Comparison of ENCODE assay signal across 8 cellular contexts in genomic region chr2:24359129-24359528, GRCh38. TPM values are rescaled to one million over a fixed set of nuclear protein-coding genes. Genes with fewer than 3 reads are reported as not detected.
DNase-seq lines count a peak whose midpoint lies in the region; ATAC-seq, FAIRE-seq and TF ChIP-seq lines count a peak whose summit lies in the region.

No MANE protein-coding gene starts in this region.

- CTCF ChIA-PET in SK-N-SH (lab: Yijun Ruan, JAX) = interaction anchor here (0.7 to 1.2 kb wide), 4 partner anchors 51 to 534 kb away, joined by 3 to 4 read pairs (median 4); partner anchors contain the start of gene TP53I3

- 82% methylated on average over 9 of the region's 9 CpGs for WGBS in SK-N-SH (ENCODE audit: low lambda C conversion rate)

- TF ChIP-seq EP300 in SK-N-SH (IDR thresholded peaks at IDR 0.05; ENCODE audit: borderline replicate concordance in 1 of 2, low read depth in 1 of 2, low read length in 1 of 2) = no peak

- H2AFZ ChIP-seq in SK-N-SH (ENCODE audit: low read depth) = peak overlapping the region; percentile 97; the same call in 1 of the 2 replicates

- H3K4me1 ChIP-seq in SK-N-SH (ENCODE audit: control insufficient read depth in 1 of 2, insufficient read depth in 2 of 2, low read depth in 1 of 2, low read length in 1 of 2) (peaks cover 4 to 6% of the 10 kb centered on the region in 2 experiments; a peak in 2 of 4 replicates), kidney (ENCODE audit: control insufficient read depth in 1 of 2, insufficient read depth in 1 of 2, low read depth in 1 of 2, low read length in 2 of 2) (peaks cover 4% of the 10 kb centered on the region in 2 donors), subcutaneous abdominal adipose tissue (ENCODE audit: control insufficient read depth in 5 of 5, insufficient read depth in 5 of 5, low read length in 5 of 5) (peaks cover 0 to 31% (median 25%) of the 10 kb centered on the region in 5 donors)

- H3K9me3 Mint-ChIP-seq in activated T-helper 2 cell treated with anti-CD3 and anti-CD28 coated beads, Interferon-gamma antibody, Interleukin-2, Interleukin-4, amounts not matched to agents 10 μg/mL and 5 μg/mL and 100 μg/mL, durations not matched to agents 14 hours and 24 hours and 36 hours = no peaks in the 10 kb centered on the region

- intact Hi-C loops in activated T-helper 2 cell treated with anti-CD3 and anti-CD28 coated beads, Interferon-gamma antibody, Interleukin-2, Interleukin-4, amounts not matched to agents 10 μg/mL and 5 μg/mL and 100 μg/mL, durations not matched to agents 14 hours and 24 hours and 36 hours (cut with micrococcal nuclease) = no loop called here
- intact Hi-C loops in kidney (cut with DNase I) = no loop called here

- peak overlapping the region; percentile 79; the same call in 1 of the 2 replicates for H3K9ac ChIP-seq in SK-N-SH
- peak overlapping the region; percentile 74 to 88 for H3K9ac ChIP-seq in kidney (ENCODE audit: low read length in 2 of 2)
- peak overlapping the region in 4 of 5 donors; percentile 81 to 90 (median 88) for H3K9ac ChIP-seq in subcutaneous abdominal adipose tissue (ENCODE audit: low read length in 5 of 5)

- H3K27ac ChIP-seq in SK-N-SH (ENCODE audit: low read depth in 2 of 2, low read length in 1 of 2) = no peak overlapping the region
- peak overlapping the region in 1 of 2 donors; percentile 55 for H3K27ac ChIP-seq in kidney (ENCODE audit: low read depth in 2 of 2, low read length in 2 of 2)
- peak overlapping the region; percentile 86 for H3K27ac ChIP-seq in subcutaneous abdominal adipose tissue (ENCODE audit: low read depth, low read length)
- H3K27ac ChIP-seq in caudate nucleus (ENCODE audit: low read depth, low read length) = no peak overlapping the region

- H3K4me2 ChIP-seq in SK-N-SH = peak overlapping the region; percentile 93

- H3K36me3 Mint-ChIP-seq in activated T-helper 2 cell treated with anti-CD3 and anti-CD28 coated beads, Interferon-gamma antibody, Interleukin-2, Interleukin-4, amounts not matched to agents 10 μg/mL and 5 μg/mL and 100 μg/mL, durations not matched to agents 14 hours and 24 hours and 36 hours (ENCODE audit: low read depth) = peaks cover 7% of the 10 kb centered on the region

- H3K27ac Mint-ChIP-seq in activated T-helper 2 cell treated with anti-CD3 and anti-CD28 coated beads, Interferon-gamma antibody, Interleukin-2, Interleukin-4, amounts not matched to agents 10 μg/mL and 5 μg/mL and 100 μg/mL, durations not matched to agents 14 hours and 24 hours and 36 hours = peak overlapping the region; percentile 67

- no peak for ATAC-seq in SK-N-SH treated with all-trans-retinoic acid at 6 μM for 48 hours
- ATAC-seq in GM21447 (IDR thresholded peaks at IDR 0.05; ENCODE audit: unreplicated experiment) = no peak

- H3K9me3 ChIP-seq in SK-N-SH (no peaks in the 10 kb centered on the region), kidney (ENCODE audit: control insufficient read depth in 1 of 2, low read length in 2 of 2) (no peaks in the 10 kb centered on the region), subcutaneous abdominal adipose tissue (ENCODE audit: control insufficient read depth in 5 of 5, low read length in 5 of 5) (no peaks in the 10 kb centered on the region)

- FAIRE-seq in kidney (lab: Jason Lieb, UNC) = no peak

- H3K9me2 ChIP-seq in SK-N-SH = no peaks in the 10 kb centered on the region

- DNase-seq in SK-N-SH (no peak), kidney (no peak), caudate nucleus (lab: John Stamatoyannopoulos, UW) (no peak)
- no peak for DNase-seq in activated T-helper 2 cell treated with anti-CD3 and anti-CD28 coated beads, Interferon-gamma antibody, Interleukin-2, Interleukin-4, amounts not matched to agents 10 μg/mL and 5 μg/mL and 100 μg/mL, durations not matched to agents 14 hours and 24 hours and 36 hours (ENCODE audit: low spot score)
- DNase-seq in central memory CD4-positive, alpha-beta T cell = no peak

- no peaks in the 10 kb centered on the region for H3K36me3 ChIP-seq in SK-N-SH (replicated peaks in 1 of 2; ENCODE audit: control insufficient read depth in 1 of 2, insufficient read depth in 2 of 2, low read length in 1 of 2)
- no peaks in the 10 kb centered on the region for H3K36me3 ChIP-seq in kidney (ENCODE audit: control insufficient read depth in 1 of 2, insufficient read depth in 2 of 2, low read length in 2 of 2)
- H3K36me3 ChIP-seq in subcutaneous abdominal adipose tissue (ENCODE audit: control insufficient read depth in 5 of 5, insufficient read depth in 5 of 5, low read length in 5 of 5) = no peaks in the 10 kb centered on the region

- H4K20me1 ChIP-seq in SK-N-SH (ENCODE audit: insufficient read depth) = no peaks in the 10 kb centered on the region

- H3F3A ChIP-seq in SK-N-SH (replicated peaks; ENCODE audit: insufficient read depth) = peaks cover 4% of the 10 kb centered on the region

- POLR2A ChIA-PET in SK-N-SH (lab: Yijun Ruan, JAX) = interaction anchor here (0.8 to 3.6 kb wide), 2 partner anchors 12 to 275 kb away, joined by 4 to 14 read pairs; partner anchors contain the start of gene TP53I3

- peak overlapping the region; percentile 82 for H3K4me3 Mint-ChIP-seq in activated T-helper 2 cell treated with anti-CD3 and anti-CD28 coated beads, Interferon-gamma antibody, Interleukin-2, Interleukin-4, amounts not matched to agents 10 μg/mL and 5 μg/mL and 100 μg/mL, durations not matched to agents 14 hours and 24 hours and 36 hours (ENCODE audit: low read depth)

- no peaks in the 10 kb centered on the region for H3K27me3 ChIP-seq in SK-N-SH (ENCODE audit: insufficient read depth)
- no peaks in the 10 kb centered on the region for H3K27me3 ChIP-seq in subcutaneous abdominal adipose tissue (ENCODE audit: control insufficient read depth in 5 of 5, insufficient read depth in 4 of 5, low read length in 5 of 5)

- TF ChIP-seq RAD21 in SK-N-SH (IDR thresholded peaks at IDR 0.05; ENCODE audit: low read length) = no peak

- H3K79me2 ChIP-seq in SK-N-SH (ENCODE audit: insufficient read depth) = peaks cover 59% of the 10 kb centered on the region

- TF ChIP-seq CTCF in SK-N-SH (IDR thresholded peaks at IDR 0.05) = no peak
- no peak for TF ChIP-seq CTCF in kidney (IDR thresholded peaks at IDR 0.05; ENCODE audit: borderline replicate concordance, extremely low read depth, insufficient read depth)

- H3K4me3 ChIP-seq in SK-N-SH (ENCODE audit: low read depth in 2 of 2, low read length in 1 of 2) = peak overlapping the region; percentile 91 to 92
- H3K4me3 ChIP-seq in kidney (ENCODE audit: low read length in 2 of 2) = peak overlapping the region; percentile 75 to 86
- peak overlapping the region; percentile 85 to 95 (median 89) for H3K4me3 ChIP-seq in subcutaneous abdominal adipose tissue (ENCODE audit: low read depth in 1 of 5, low read length in 5 of 5)

- H3K4me1 Mint-ChIP-seq in activated T-helper 2 cell treated with anti-CD3 and anti-CD28 coated beads, Interferon-gamma antibody, Interleukin-2, Interleukin-4, amounts not matched to agents 10 μg/mL and 5 μg/mL and 100 μg/mL, durations not matched to agents 14 hours and 24 hours and 36 hours (ENCODE audit: low read depth) = peaks cover 35% of the 10 kb centered on the region

- peaks cover 2% of the 10 kb centered on the region for H3K27me3 Mint-ChIP-seq in activated T-helper 2 cell treated with anti-CD3 and anti-CD28 coated beads, Interferon-gamma antibody, Interleukin-2, Interleukin-4, amounts not matched to agents 10 μg/mL and 5 μg/mL and 100 μg/mL, durations not matched to agents 14 hours and 24 hours and 36 hours (ENCODE audit: low read depth)

TF ChIP-seq in SK-N-SH, 30 proteins besides CTCF, POLR2A, EP300 and RAD21:
- 0 out of 2 replicates have a peak, but pooled peaks have one; percentile 28 for TF ChIP-seq RFX5 (IDR thresholded peaks at IDR 0.05; ENCODE audit: low read length)
- TF ChIP-seq, protein P1, sequence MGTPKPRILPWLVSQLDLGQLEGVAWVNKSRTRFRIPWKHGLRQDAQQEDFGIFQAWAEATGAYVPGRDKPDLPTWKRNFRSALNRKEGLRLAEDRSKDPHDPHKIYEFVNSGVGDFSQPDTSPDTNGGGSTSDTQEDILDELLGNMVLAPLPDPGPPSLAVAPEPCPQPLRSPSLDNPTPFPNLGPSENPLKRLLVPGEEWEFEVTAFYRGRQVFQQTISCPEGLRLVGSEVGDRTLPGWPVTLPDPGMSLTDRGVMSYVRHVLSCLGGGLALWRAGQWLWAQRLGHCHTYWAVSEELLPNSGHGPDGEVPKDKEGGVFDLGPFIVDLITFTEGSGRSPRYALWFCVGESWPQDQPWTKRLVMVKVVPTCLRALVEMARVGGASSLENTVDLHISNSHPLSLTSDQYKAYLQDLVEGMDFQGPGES (IDR thresholded peaks at IDR 0.05; ENCODE audit: low read depth, low read length) = no peak
- no peak for TF ChIP-seq YY1 (IDR thresholded peaks at IDR 0.05; ENCODE audit: low read depth)
- TF ChIP-seq SIN3A (IDR thresholded peaks at IDR 0.05; ENCODE audit: borderline replicate concordance, low read depth, low read length) = no peak

TF ChIP-seq in SK-N-SH treated with all-trans-retinoic acid at 6 μM for 48 hours, 23 proteins besides CTCF, POLR2A, EP300 and RAD21:
- TF ChIP-seq OSR1 (CRISPR knock-in tag; IDR thresholded peaks at IDR 0.05) (no peak), ZNF70 (CRISPR knock-in tag; IDR thresholded peaks at IDR 0.05) (no peak), RARB (CRISPR knock-in tag; IDR thresholded peaks at IDR 0.05) (no peak), CSDC2 (CRISPR knock-in tag; IDR thresholded peaks at IDR 0.05) (no peak), SNAI2 (CRISPR knock-in tag; IDR thresholded peaks at IDR 0.05) (no peak)
- TF ChIP-seq, protein P2, sequence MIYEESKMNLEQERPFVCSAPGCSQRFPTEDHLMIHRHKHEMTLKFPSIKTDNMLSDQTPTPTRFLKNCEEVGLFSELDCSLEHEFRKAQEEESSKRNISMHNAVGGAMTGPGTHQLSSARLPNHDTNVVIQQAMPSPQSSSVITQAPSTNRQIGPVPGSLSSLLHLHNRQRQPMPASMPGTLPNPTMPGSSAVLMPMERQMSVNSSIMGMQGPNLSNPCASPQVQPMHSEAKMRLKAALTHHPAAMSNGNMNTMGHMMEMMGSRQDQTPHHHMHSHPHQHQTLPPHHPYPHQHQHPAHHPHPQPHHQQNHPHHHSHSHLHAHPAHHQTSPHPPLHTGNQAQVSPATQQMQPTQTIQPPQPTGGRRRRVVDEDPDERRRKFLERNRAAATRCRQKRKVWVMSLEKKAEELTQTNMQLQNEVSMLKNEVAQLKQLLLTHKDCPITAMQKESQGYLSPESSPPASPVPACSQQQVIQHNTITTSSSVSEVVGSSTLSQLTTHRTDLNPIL (CRISPR knock-in tag; IDR thresholded peaks at IDR 0.05; ENCODE audit: low read depth) = no peak

RNA-seq across cellular contexts. Expression of gene ITSN2, which starts 1.2 kb away (rescaled TPM):
- 11.9 TPM in 2 replicates for polyA plus RNA-seq in SK-N-SH (2012; rRNA removed)
- 8.3 and 10.9 TPM in 2 replicates for polyA plus RNA-seq in SK-N-SH (2012; cell fraction: cytosol; rRNA removed)
- 38.9 and 39.9 TPM in 2 replicates for polyA plus RNA-seq in SK-N-SH (2012; cell fraction: nucleus; rRNA removed)
- total RNA-seq in activated T-helper 2 cell treated with anti-CD3 and anti-CD28 coated beads, Interferon-gamma antibody, Interleukin-2, Interleukin-4, amounts not matched to agents 10 μg/mL and 5 μg/mL and 100 μg/mL, durations not matched to agents 14 hours and 24 hours and 36 hours = 50.0 and 53.2 TPM in 2 replicates
- total RNA-seq in kidney = 72.8 TPM
- polyA plus RNA-seq in kidney (ENCODE audit: insufficient read depth, low read depth, low replicate concordance) = 20.1 TPM
